In the genomic region with DNA sequence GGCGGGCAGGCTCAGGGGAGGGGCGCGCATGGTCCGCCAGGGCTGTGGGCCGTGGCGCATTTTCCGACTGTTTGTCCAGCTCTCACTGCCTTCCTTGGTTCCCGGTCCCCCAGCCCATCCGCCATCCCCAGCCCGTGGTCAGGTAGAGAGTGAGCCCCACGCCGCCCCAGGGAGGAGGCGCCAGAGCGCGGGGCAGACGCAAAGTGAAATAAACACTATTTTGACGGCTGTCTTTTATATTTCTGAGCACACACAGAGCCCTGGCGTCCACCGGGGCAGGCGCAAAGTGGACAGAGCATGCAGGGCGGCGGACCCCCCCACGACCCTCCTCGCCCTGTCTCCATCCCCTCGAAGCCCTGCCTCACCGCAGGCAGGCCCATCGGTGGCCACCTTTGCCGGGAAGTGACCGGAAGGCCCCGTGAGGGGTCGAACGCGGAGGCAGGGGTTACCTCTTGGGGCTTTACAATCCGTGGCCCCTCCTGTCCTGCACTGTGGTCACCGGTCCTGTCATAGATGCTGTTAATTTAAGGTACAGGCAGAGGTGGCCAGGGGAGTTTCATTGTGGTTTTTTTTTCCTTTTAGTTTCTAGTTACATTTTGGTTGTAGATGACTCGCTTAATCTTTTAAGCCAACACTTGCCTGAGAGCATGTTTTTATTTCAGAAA, we compare ENCODE assay signal across 16 cellular contexts. TPM values are rescaled to one million over a fixed set of nuclear protein-coding genes. Genes with fewer than 3 reads are reported as not detected.
"Had no signal": no experiment of that assay in that cellular context is flagged by ENCODE, and none has a peak within 500 bp of the region (broad histone marks: within the 10 kb centered on the region; RNA-seq: fewer than 3 reads in every experiment).

No MANE protein-coding gene starts in this region.

- H3K27me3 ChIP-seq: colonic mucosa, vagina had no signal

- H3K36me3 Mint-ChIP-seq: activated naive CD4-positive, alpha-beta T cell treated with anti-CD3 and anti-CD28 coated beads, Interleukin-2, amount 10 ng/mL, durations not matched to agents 7 days and 5 days had no signal

- H3K9me3 ChIP-seq: colonic mucosa, psoas muscle, tibial artery, vagina had no signal

- H3K4me1 Mint-ChIP-seq: activated naive CD4-positive, alpha-beta T cell treated with anti-CD3 and anti-CD28 coated beads, Interleukin-2, amount 10 ng/mL, durations not matched to agents 7 days and 5 days; nephron had no signal

- H3K27me3 Mint-ChIP-seq: stimulated activated memory B cell treated with anti-CD40 and anti-IgM and Interleukin-4, amounts not matched to agents 10 μg/mL and 1 μg/mL and 100 μg/mL, for 72 hours had no signal

- H3K9me3 Mint-ChIP-seq: activated naive CD4-positive, alpha-beta T cell treated with anti-CD3 and anti-CD28 coated beads, Interleukin-2, amount 10 ng/mL, durations not matched to agents 7 days and 5 days; activated T-helper 2 cell treated with anti-CD3 and anti-CD28 coated beads, Interferon-gamma antibody, Interleukin-2, Interleukin-4, amounts not matched to agents 10 μg/mL and 5 μg/mL and 100 μg/mL, durations not matched to agents 14 hours and 24 hours and 36 hours; nephron; stimulated activated memory B cell treated with anti-CD40 and anti-IgM and Interleukin-4, amounts not matched to agents 10 μg/mL and 1 μg/mL and 100 μg/mL, for 72 hours; T-helper 2 cell treated with Interferon-gamma antibody and Interleukin-4, amounts not matched to agents 5 μg/mL and 100 μg/mL, for 36 hours had no signal

- H3K4me3 Mint-ChIP-seq: activated naive CD4-positive, alpha-beta T cell treated with anti-CD3 and anti-CD28 coated beads, Interleukin-2, amount 10 ng/mL, durations not matched to agents 7 days and 5 days; stimulated activated memory B cell treated with anti-CD40 and anti-IgM and Interleukin-4, amounts not matched to agents 10 μg/mL and 1 μg/mL and 100 μg/mL, for 72 hours; T-helper 2 cell treated with Interferon-gamma antibody and Interleukin-4, amounts not matched to agents 5 μg/mL and 100 μg/mL, for 36 hours had no signal

- H3K27ac ChIP-seq: colonic mucosa, psoas muscle, tibial artery, vagina had no signal

- ATAC-seq: esophagus mucosa; psoas muscle; stimulated activated memory B cell treated with anti-CD40 and anti-IgM and Interleukin-4, amounts not matched to agents 10 μg/mL and 1 μg/mL and 100 μg/mL, for 72 hours had no signal

- H3K36me3 ChIP-seq: colonic mucosa, vagina had no signal

- DNase-seq: activated CD4-positive, alpha-beta T cell treated with anti-CD3 and anti-CD28 coated beads, Interleukin-2, amount 50 U/mL, for 4 hours; activated CD4-positive, CD25-positive, alpha-beta regulatory T cell treated with anti-CD3 and anti-CD28 coated beads, Interleukin-2, amount 50 U/mL, for 72 hours; activated naive CD4-positive, alpha-beta T cell treated with anti-CD3 and anti-CD28 coated beads, Interleukin-2, amount 10 ng/mL, durations not matched to agents 7 days and 5 days; activated T-cell treated with anti-CD3 and anti-CD28 coated beads, Interleukin-2, amount 50 U/mL, for 1 hour; colonic mucosa; hypothalamus; kidney glomerular epithelial cell; tibial artery had no signal

- H3K4me3 ChIP-seq: colonic mucosa, psoas muscle, tibial artery, vagina had no signal

- H3K4me1 ChIP-seq: colonic mucosa, psoas muscle, vagina had no signal

- H3K27ac Mint-ChIP-seq: activated naive CD4-positive, alpha-beta T cell treated with anti-CD3 and anti-CD28 coated beads, Interleukin-2, amount 10 ng/mL, durations not matched to agents 7 days and 5 days; activated T-helper 2 cell treated with anti-CD3 and anti-CD28 coated beads, Interferon-gamma antibody, Interleukin-2, Interleukin-4, amounts not matched to agents 10 μg/mL and 5 μg/mL and 100 μg/mL, durations not matched to agents 14 hours and 24 hours and 36 hours; nephron; stimulated activated memory B cell treated with anti-CD40 and anti-IgM and Interleukin-4, amounts not matched to agents 10 μg/mL and 1 μg/mL and 100 μg/mL, for 72 hours; T-helper 2 cell treated with Interferon-gamma antibody and Interleukin-4, amounts not matched to agents 5 μg/mL and 100 μg/mL, for 36 hours had no signal

RNA-seq across cellular contexts. Expression of a gene that starts 13.2 kb away (rescaled TPM):
- total RNA-seq: activated T-helper 2 cell treated with anti-CD3 and anti-CD28 coated beads, Interferon-gamma antibody, Interleukin-2, Interleukin-4, amounts not matched to agents 10 μg/mL and 5 μg/mL and 100 μg/mL, durations not matched to agents 14 hours and 24 hours and 36 hours; glomerular endothelial cell had no signal
